In genomic region chr11:27471588-27472397, GRCh38 we compare ENCODE assay signal across 8 cellular contexts. TPM values are rescaled to one million over a fixed set of nuclear protein-coding genes. Genes with fewer than 3 reads are reported as not detected.
DNase-seq lines count a peak whose midpoint lies in the region; ATAC-seq and TF ChIP-seq lines count a peak whose summit lies in the region.

No MANE protein-coding gene starts in this region.

- peak overlapping the region; percentile 94 for H3K4me2 ChIP-seq in OCI-LY3 (ENCODE audit: low read length)

- intact Hi-C loops in A673 (cut with micrococcal nuclease; ENCODE audit: unreplicated experiment) (loop anchor here (1.0 kb wide), 1 partner anchor 108 kb away; the partner anchor contains the start of gene CCDC34), sigmoid colon (cut with DNase I) (loop anchor here (2.0 to 5.0 kb wide), 3 partner anchors 35 to 109 kb away; partner anchors contain the start of genes CCDC34 and LIN7C)

- H3K9me3 ChIP-seq in A673 (ENCODE audit: low read depth, low read length, poor library complexity, severe bottlenecking) (no peaks in the 10 kb centered on the region), OCI-LY3 (ENCODE audit: insufficient read depth, low read length) (no peaks in the 10 kb centered on the region), sigmoid colon (no peaks in the 10 kb centered on the region)

- in situ Hi-C loops in GM13977 (cut with MboI; ENCODE audit: low pct_unique_long_range_greater_than_20kb, low sequenced_read_pairs, unreplicated experiment): no loop called here

- H4K20me1 ChIP-seq in OCI-LY3 (ENCODE audit: insufficient read depth, low read length): peaks cover 16% of the 10 kb centered on the region; the same call in 1 of the 2 replicates

- TF ChIP-seq CTCF in A673 (conservative IDR thresholded peaks at IDR 0.05; ENCODE audit: low read depth, low read length): no peak
- no peak for TF ChIP-seq CTCF in GM13977 (IDR thresholded peaks at IDR 0.05; ENCODE audit: extremely low read depth, insufficient read depth, missing control alignments)
- TF ChIP-seq CTCF in OCI-LY3 (IDR thresholded peaks at IDR 0.05; ENCODE audit: low read depth, low read length): no peak
- no peak for TF ChIP-seq CTCF in sigmoid colon (IDR thresholded peaks at IDR 0.05)

- H3K9ac ChIP-seq in OCI-LY3 (ENCODE audit: low read length): peak overlapping the region; percentile 66

- H3K4me3 ChIP-seq in A673 (ENCODE audit: low read depth, low read length, poor library complexity, severe bottlenecking): peak overlapping the region; percentile 72
- H3K4me3 ChIP-seq in OCI-LY3 (ENCODE audit: low read length): peak overlapping the region; percentile 93
- peak overlapping the region; percentile 86 for H3K4me3 ChIP-seq in iPS-11a (ENCODE audit: low read depth, low read length)
- H3K4me3 ChIP-seq in sigmoid colon: peak overlapping the region; percentile 71 to 97 (median 88)

- WGBS in sigmoid colon, 2 donors: 0 to 1% methylated on average over 78 to 79 of the region's 79 CpGs

- TF ChIP-seq POLR2A in sigmoid colon (IDR thresholded peaks at IDR 0.05): no peak

- ATAC-seq in HG02938 (IDR thresholded peaks at IDR 0.05; ENCODE audit: unreplicated experiment): peak; percentile 36

- H3K36me3 ChIP-seq in A673 (ENCODE audit: insufficient read depth, low read length, poor library complexity, severe bottlenecking): no peaks in the 10 kb centered on the region
- no peaks in the 10 kb centered on the region for H3K36me3 ChIP-seq in OCI-LY3 (replicated peaks; ENCODE audit: low read depth, low read length)
- no peaks in the 10 kb centered on the region for H3K36me3 ChIP-seq in sigmoid colon

- H3K79me2 ChIP-seq in OCI-LY3 (ENCODE audit: low read length): no peaks in the 10 kb centered on the region

- BruUV-seq in A673 (replicated peaks; lab: Mats Ljungman, UMichigan): no TSS peak

- DNase-seq in A673 (ENCODE audit: low spot score): peak; percentile 75
- peak; percentile 54 for DNase-seq in GM13977 (ENCODE audit: low spot score)
- DNase-seq in astrocyte of the hippocampus (ENCODE audit: low read depth, low spot score): peak; percentile 69
- DNase-seq in sigmoid colon: peak; percentile 71
- no peak for DNase-seq in NCI-H446 treated with DMSO at 0.1 percent for 48 hours (lab: John Stamatoyannopoulos, UW)

- H3K27me3 ChIP-seq in A673 (replicated peaks; ENCODE audit: insufficient read depth, low read depth, low read length, poor library complexity) (no peaks in the 10 kb centered on the region), OCI-LY3 (ENCODE audit: low read depth, low read length) (peaks cover 39% of the 10 kb centered on the region), sigmoid colon (no peaks in the 10 kb centered on the region)

- CTCF ChIA-PET in A673 (lab: Charles Lee): interaction anchor here (0.6 to 1.6 kb wide), 8 partner anchors 14 to 920 kb away, joined by 3 to 13 read pairs (median 5); no protein-coding TSS in a partner anchor

- POLR2A ChIA-PET in A673 (lab: Charles Lee; ENCODE audit: low non-redundant PET): interaction anchor here (0.6 to 1.0 kb wide), 2 partner anchors 94 to 258 kb away, joined by 5 to 6 read pairs; no protein-coding TSS in a partner anchor

- no peak for TF ChIP-seq EP300 in sigmoid colon (IDR thresholded peaks at IDR 0.05)

- peak overlapping the region; percentile 47; the same call in 1 of the 2 replicates for H2AFZ ChIP-seq in OCI-LY3 (ENCODE audit: low read depth, low read length)

- H3K27ac ChIP-seq in A673 (ENCODE audit: low read depth, low read length, poor library complexity, severe bottlenecking) (peak overlapping the region; percentile 81), OCI-LY3 (ENCODE audit: low read length) (no peak overlapping the region), sigmoid colon (peak overlapping the region; percentile 80 to 96 (median 94))

- peaks cover 32% of the 10 kb centered on the region for H3K4me1 ChIP-seq in A673 (ENCODE audit: insufficient read depth, low read length, poor library complexity, severe bottlenecking)
- peaks cover 38% of the 10 kb centered on the region for H3K4me1 ChIP-seq in OCI-LY3 (ENCODE audit: low read length)
- peaks cover 0 to 46% (median 38%) of the 10 kb centered on the region in 4 donors for H3K4me1 ChIP-seq in sigmoid colon

RNA-seq across cellular contexts. Expression of gene LGR4, which starts 0.8 kb away (rescaled TPM):
- total RNA-seq in A673 (2021) (24.7 and 27.9 TPM in 2 replicates), sigmoid colon (10 to 100 TPM; 29.9 to 44.3 (median 38.6) TPM)
- 10 to 100 TPM; 11.3 to 23.5 (median 12.6) TPM for polyA plus RNA-seq in sigmoid colon

RNA-seq across cellular contexts. Expression of gene LIN7C, which starts 34.8 kb away (rescaled TPM):
- 114 and 131 TPM in 2 replicates for total RNA-seq in A673 (2021)
- 10 to 100 TPM; 34.3 to 53.3 (median 48.9) TPM for total RNA-seq in sigmoid colon
- 10 to 100 TPM in 2 of 3 donors, 1 to 10 TPM in 1; 9.0 to 13.4 (median 12.1) TPM for polyA plus RNA-seq in sigmoid colon
